29 cellular contexts compared by ENCODE assay signal in genomic region chr3:142693294-142693853, GRCh38.
"Had no signal": no experiment of that assay in that cellular context is flagged by ENCODE, and none has a peak within 500 bp of the region (broad histone marks: within the 10 kb centered on the region; RNA-seq: fewer than 3 reads in every experiment).

No MANE protein-coding gene starts in this region.

- H3K27ac ChIP-seq: ascending aorta, breast epithelium, cardiac muscle cell, colonic mucosa, VCaP had no signal

- H3K4me1 ChIP-seq: ascending aorta, breast epithelium, colonic mucosa had no signal

- ATAC-seq: activated T-cell treated with anti-CD3 and anti-CD28 coated beads, Interleukin-2, amount 50 U/mL, for 72 hours; T-helper 17 cell; WTC11 had no signal

- FAIRE-seq: endometrium, endothelial cell of umbilical vein, frontal cortex had no signal

- H3K9me3 ChIP-seq: ascending aorta, breast epithelium, colonic mucosa had no signal

- DNase-seq: activated CD4-positive, alpha-beta memory T cell treated with anti-CD3 and anti-CD28 coated beads, Interleukin-2, amount 10 ng/mL, durations not matched to agents 7 days and 5 days; activated CD4-positive, alpha-beta T cell treated with anti-CD3 and anti-CD28 coated beads for 1 hour; activated CD4-positive, alpha-beta T cell treated with anti-CD3 and anti-CD28 coated beads for 4 hours; activated CD4-positive, alpha-beta T cell treated with anti-CD3 and anti-CD28 coated beads, Interleukin-2, amount 10 ng/mL, durations not matched to agents 7 days and 5 days; activated CD4-positive, alpha-beta T cell treated with anti-CD3 and anti-CD28 coated beads, Interleukin-2, amount 50 U/mL, for 4 hours; activated CD8-positive, alpha-beta memory T cell treated with anti-CD3 and anti-CD28 coated beads, Interleukin-2, amount 50 U/mL, for 48 hours; activated gamma-delta T cell; activated naive CD4-positive, alpha-beta T cell; activated naive CD4-positive, alpha-beta T cell treated with anti-CD3 and anti-CD28 coated beads, Interleukin-2, amount 10 ng/mL, durations not matched to agents 7 days and 5 days; activated T-cell treated with anti-CD3 and anti-CD28 coated beads for 4 hours; activated T-cell treated with anti-CD3 and anti-CD28 coated beads, Interleukin-2, amount 50 U/mL, for 24 hours; activated T-cell treated with anti-CD3 and anti-CD28 coated beads, Interleukin-2, amount 50 U/mL, for 72 hours; central memory CD4-positive, alpha-beta T cell; cerebellar nuclear complex; colonic mucosa; effector CD8-positive, alpha-beta T cell; foreskin fibroblast; head of caudate nucleus; T-helper 1 cell; T-helper 17 cell; T1000 had no signal

- H3K36me3 ChIP-seq: ascending aorta, breast epithelium, cardiac muscle cell, colonic mucosa had no signal

- H3K4me3 ChIP-seq: ascending aorta, breast epithelium, cardiac muscle cell, colonic mucosa had no signal

- H3K27me3 ChIP-seq: ascending aorta, breast epithelium, cardiac muscle cell, colonic mucosa had no signal
